In genomic region chr2:84674099-84674498, GRCh38 we compare ENCODE assay signal across 26 cellular contexts.
"Had no signal": no experiment of that assay in that cellular context is flagged by ENCODE, and none has a peak within 500 bp of the region (broad histone marks: within the 10 kb centered on the region; RNA-seq: fewer than 3 reads in every experiment).

No MANE protein-coding gene starts in this region.

- H3K36me3 Mint-ChIP-seq: naive thymus-derived CD8-positive, alpha-beta T cell; natural killer cell treated with Interleukin-12 subunit alpha and Interleukin-12 subunit beta and Interleukin-15 and Interleukin-18, amount 100 ng/mL, for 72 hours; stimulated activated effector memory CD8-positive, alpha-beta T cell treated with anti-CD3 and anti-CD28 coated beads, Interleukin-12 subunit alpha, Interleukin-12 subunit beta, amount 100 ng/mL, for 72 hours; stimulated activated naive B cell treated with anti-CD40 and anti-IgM and Interleukin-4, amounts not matched to agents 10 μg/mL and 1 μg/mL and 100 μg/mL, for 72 hours had no signal

- H3K9me3 ChIP-seq: neutrophil, pancreas, psoas muscle, sigmoid colon, stomach, thoracic aorta, thyroid gland, tibial nerve, upper lobe of left lung, vagina had no signal

- H3K27me3 ChIP-seq: neutrophil, pancreas, sigmoid colon, stomach, thyroid gland, tibial nerve, upper lobe of left lung, vagina had no signal

- H3K4me1 Mint-ChIP-seq: nephron progenitor cell; neural crest cell; stimulated activated naive B cell treated with anti-CD40 and anti-IgM and Interleukin-4, amounts not matched to agents 10 μg/mL and 1 μg/mL and 100 μg/mL, for 72 hours had no signal

- H3K4me1 ChIP-seq: pancreas, psoas muscle, sigmoid colon, stomach, thyroid gland, tibial nerve, upper lobe of left lung, vagina had no signal

- H3K27ac Mint-ChIP-seq: natural killer cell treated with Interleukin-12 subunit alpha and Interleukin-12 subunit beta and Interleukin-15 and Interleukin-18, amount 100 ng/mL, for 72 hours; nephron progenitor cell; progenitor cell of endocrine pancreas; stimulated activated effector memory CD8-positive, alpha-beta T cell treated with anti-CD3 and anti-CD28 coated beads, Interleukin-12 subunit alpha, Interleukin-12 subunit beta, amount 100 ng/mL, for 72 hours; stimulated activated naive B cell treated with anti-CD40 and anti-IgM and Interleukin-4, amounts not matched to agents 10 μg/mL and 1 μg/mL and 100 μg/mL, for 72 hours; stimulated activated naive CD8-positive, alpha-beta T cell treated with anti-CD3 and anti-CD28 coated beads, Interleukin-15, Interleukin-2, amounts not matched to agents 100 ng/mL and 50 ng/mL, for 24 hours had no signal

- H3K36me3 ChIP-seq: neutrophil, pancreas, sigmoid colon, stomach, thoracic aorta, thyroid gland, tibial nerve, upper lobe of left lung, vagina had no signal

- DNase-seq: naive thymus-derived CD8-positive, alpha-beta T cell; nephron progenitor cell; psoas muscle; right cardiac atrium; sigmoid colon; small intestine; stimulated activated CD4-positive, alpha-beta T cell treated with anti-CD3 and anti-CD28 coated beads, Interleukin-15, amount 100 ng/mL, for 24 hours; stimulated activated CD4-positive, alpha-beta T cell treated with anti-CD3 and anti-CD28 coated beads, Interleukin-2, amount 100 ng/mL, for 24 hours; stimulated activated CD4-positive, alpha-beta T cell treated with anti-CD3 and anti-CD28 coated beads, Interleukin-2, amount 100 ng/mL, for 48 hours; stimulated activated CD4-positive, alpha-beta T cell treated with anti-CD3 and anti-CD28 coated beads, Interleukin-4, amount 100 ng/mL, for 24 hours; stimulated activated naive B cell treated with anti-CD40 and anti-IgM and Interleukin-4, amounts not matched to agents 10 μg/mL and 1 μg/mL and 100 μg/mL, for 72 hours; stimulated activated naive CD4-positive, alpha-beta T cell treated with Interleukin-2 at 50 U/mL for 16 hours; stomach; thyroid gland; trophoblast cell; upper lobe of left lung had no signal

- H3K9me3 Mint-ChIP-seq: naive thymus-derived CD8-positive, alpha-beta T cell; natural killer cell treated with Interleukin-12 subunit alpha and Interleukin-12 subunit beta and Interleukin-15 and Interleukin-18, amount 100 ng/mL, for 72 hours; nephron progenitor cell; neural crest cell; stimulated activated effector memory CD8-positive, alpha-beta T cell treated with anti-CD3 and anti-CD28 coated beads, Interleukin-12 subunit alpha, Interleukin-12 subunit beta, amount 100 ng/mL, for 72 hours; stimulated activated naive B cell treated with anti-CD40 and anti-IgM and Interleukin-4, amounts not matched to agents 10 μg/mL and 1 μg/mL and 100 μg/mL, for 72 hours; stimulated activated naive CD8-positive, alpha-beta T cell treated with anti-CD3 and anti-CD28 coated beads, Interleukin-15, Interleukin-2, amounts not matched to agents 100 ng/mL and 50 ng/mL, for 24 hours had no signal

- ATAC-seq: naive thymus-derived CD8-positive, alpha-beta T cell; natural killer cell treated with Interleukin-12 subunit alpha and Interleukin-12 subunit beta and Interleukin-15 and Interleukin-18, amount 100 ng/mL, for 72 hours; psoas muscle; right cardiac atrium; stimulated activated effector memory CD8-positive, alpha-beta T cell treated with anti-CD3 and anti-CD28 coated beads, Interleukin-12 subunit alpha, Interleukin-12 subunit beta, amount 100 ng/mL, for 72 hours; stimulated activated naive B cell treated with anti-CD40 and anti-IgM and Interleukin-4, amounts not matched to agents 10 μg/mL and 1 μg/mL and 100 μg/mL, for 72 hours had no signal

- H3K4me3 ChIP-seq: pancreas, psoas muscle, sigmoid colon, stomach, thoracic aorta, thyroid gland, tibial nerve, upper lobe of left lung, vagina had no signal

- H3K4me3 Mint-ChIP-seq: naive thymus-derived CD8-positive, alpha-beta T cell; natural killer cell treated with Interleukin-12 subunit alpha and Interleukin-12 subunit beta and Interleukin-15 and Interleukin-18, amount 100 ng/mL, for 72 hours; nephron progenitor cell; neural crest cell; stimulated activated effector memory CD8-positive, alpha-beta T cell treated with anti-CD3 and anti-CD28 coated beads, Interleukin-12 subunit alpha, Interleukin-12 subunit beta, amount 100 ng/mL, for 72 hours; stimulated activated naive B cell treated with anti-CD40 and anti-IgM and Interleukin-4, amounts not matched to agents 10 μg/mL and 1 μg/mL and 100 μg/mL, for 72 hours; stimulated activated naive CD8-positive, alpha-beta T cell treated with anti-CD3 and anti-CD28 coated beads, Interleukin-15, Interleukin-2, amounts not matched to agents 100 ng/mL and 50 ng/mL, for 24 hours had no signal

- H3K27me3 Mint-ChIP-seq: naive thymus-derived CD8-positive, alpha-beta T cell; progenitor cell of endocrine pancreas; stimulated activated naive CD8-positive, alpha-beta T cell treated with anti-CD3 and anti-CD28 coated beads, Interleukin-15, Interleukin-2, amounts not matched to agents 100 ng/mL and 50 ng/mL, for 24 hours had no signal

- H3K27ac ChIP-seq: neutrophil, pancreas, psoas muscle, sigmoid colon, stomach, thoracic aorta, thyroid gland, tibial nerve, upper lobe of left lung, vagina had no signal
